8 cellular contexts compared by ENCODE assay signal in genomic region chr7:10889266-10889898, GRCh38.
A peak's percentile ranks its signal among the peaks of the same experiment; 100 is the strongest.
DNase-seq lines count a peak whose midpoint lies in the region; ATAC-seq and TF ChIP-seq lines count a peak whose summit lies in the region.

No MANE protein-coding gene starts in this region.

- ATAC-seq in GM19328 (IDR thresholded peaks at IDR 0.05; ENCODE audit: unreplicated experiment) (peak; percentile 97), HG03196 (IDR thresholded peaks at IDR 0.05; ENCODE audit: unreplicated experiment) (peak; percentile 90), WTC11 (peak; percentile 97)
- ATAC-seq in effector memory CD8-positive, alpha-beta T cell (replicated peaks) = peak; percentile 78

- no peak overlapping the region for H3K4me3 Mint-ChIP-seq in WTC11
- H3K4me3 Mint-ChIP-seq in effector memory CD8-positive, alpha-beta T cell = peak overlapping the region; percentile 67 to 75

- 0 out of 2 replicates have a peak, but pooled peaks cover 3% of the 10 kb centered on the region for H3K9me3 Mint-ChIP-seq in WTC11
- no peaks in the 10 kb centered on the region for H3K9me3 Mint-ChIP-seq in effector memory CD8-positive, alpha-beta T cell

- no peaks in the 10 kb centered on the region for H3K36me3 Mint-ChIP-seq in WTC11
- H3K36me3 Mint-ChIP-seq in effector memory CD8-positive, alpha-beta T cell (ENCODE audit: insufficient read depth) = no peaks in the 10 kb centered on the region

- POLR2A ChIA-PET in WTC11 (lab: Charles Lee) = interaction anchor here (0.7 kb wide), 1 partner anchor 452 kb away, joined by 3 read pairs; no protein-coding TSS in a partner anchor

- in situ Hi-C loops in Caki2 (cut with HindIII; ENCODE audit: low pct_unique_long_range_greater_than_20kb, low sequenced_read_pairs) = no loop called here

- DNase-seq in Caki2 (ENCODE audit: low read depth) = peak; percentile 21
- peak; percentile 42 for DNase-seq in NCI-H2196 (lab: John Stamatoyannopoulos, UW; ENCODE audit: unreplicated experiment)
- DNase-seq in WTC11 (ENCODE audit: low spot score) = peak; percentile 39
- peak; percentile 18 to 27 (median 24) for DNase-seq in effector memory CD8-positive, alpha-beta T cell
- peak; percentile 49 for DNase-seq in midbrain (lab: John Stamatoyannopoulos, UW)
- peak; percentile 79 for DNase-seq in superior temporal gyrus (ENCODE audit: extremely low spot score)

- no peaks in the 10 kb centered on the region; the same call in 1 of the 2 replicates for H3K4me1 Mint-ChIP-seq in WTC11
- peaks cover 12% of the 10 kb centered on the region in 2 donors for H3K4me1 Mint-ChIP-seq in effector memory CD8-positive, alpha-beta T cell (ENCODE audit: low read depth in 2 of 2)

- peak; percentile 69 for TF ChIP-seq CTCF in WTC11 (IDR thresholded peaks at IDR 0.05)

- CTCF ChIA-PET in WTC11 (lab: Charles Lee) = interaction anchor here (0.6 to 1.4 kb wide), 18 partner anchors 14 to 1276 kb away, joined by 3 to 4 read pairs (median 3); no protein-coding TSS in a partner anchor

- H3K27ac Mint-ChIP-seq in WTC11 = no peak overlapping the region
- peak overlapping the region in 1 of 2 donors; percentile 30 for H3K27ac Mint-ChIP-seq in effector memory CD8-positive, alpha-beta T cell

- no peaks in the 10 kb centered on the region for H3K27me3 Mint-ChIP-seq in WTC11 (ENCODE audit: low read depth)
- H3K27me3 Mint-ChIP-seq in effector memory CD8-positive, alpha-beta T cell = no peaks in the 10 kb centered on the region

TF ChIP-seq in WTC11, 78 proteins besides CTCF, POLR2A, EP300 and RAD21:
- TF ChIP-seq ZMAT4 (CRISPR knock-in tag; IDR thresholded peaks at IDR 0.05) (no peak), ZNF396 (CRISPR knock-in tag; IDR thresholded peaks at IDR 0.05; ENCODE audit: borderline replicate concordance) (no peak), NFYB (CRISPR knock-in tag; conservative IDR thresholded peaks at IDR 0.05; ENCODE audit: low read depth) (no peak), ZNF671 (CRISPR knock-in tag; IDR thresholded peaks at IDR 0.05) (no peak), USF2 (CRISPR knock-in tag; IDR thresholded peaks at IDR 0.05) (no peak), OVOL2 (CRISPR knock-in tag; IDR thresholded peaks at IDR 0.05; ENCODE audit: borderline replicate concordance) (no peak), AFF4 (CRISPR knock-in tag; IDR thresholded peaks at IDR 0.05; ENCODE audit: borderline replicate concordance) (no peak), ZNF232 (CRISPR knock-in tag; IDR thresholded peaks at IDR 0.05) (no peak)

Comparison
In these comparisons a context has a peak if more than half of its experiments do, and no peak if none do; other contexts are left out.
1. Peak in every context shown above with its lines: DNase-seq and ATAC-seq.
2. DNase-seq: peak in every context shown above with its lines; median percentile 79 in superior temporal gyrus; 49 in midbrain; 42 in NCI-H2196; 39 in WTC11; 24 in effector memory CD8-positive, alpha-beta T cell; 21 in Caki2.